ENCODE assay signal across 14 cellular contexts in the genomic region with DNA sequence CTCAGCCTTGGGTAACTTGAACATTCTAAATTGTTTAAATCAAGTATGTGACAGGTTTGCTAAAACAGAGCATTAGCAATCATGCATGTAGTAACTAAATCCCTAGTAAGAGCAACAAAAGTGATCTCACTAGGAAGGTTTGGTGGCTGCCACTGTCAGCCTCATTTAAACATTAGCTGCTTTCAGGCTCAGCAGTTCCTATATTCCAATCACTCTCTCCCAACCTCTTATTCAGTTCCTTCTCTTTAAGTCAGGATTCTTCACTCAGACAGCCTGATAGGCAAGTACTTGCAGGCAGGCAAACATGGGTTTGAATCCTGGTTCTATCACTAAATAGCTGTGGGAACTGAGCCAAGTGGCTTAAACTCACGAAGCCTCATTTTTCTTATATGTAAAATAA. TPM values are rescaled to one million over a fixed set of nuclear protein-coding genes. Genes with fewer than 3 reads are reported as not detected.
A peak's percentile ranks its signal among the peaks of the same experiment; 100 is the strongest.
DNase-seq lines count a peak whose midpoint lies in the region; ATAC-seq, FAIRE-seq and TF ChIP-seq lines count a peak whose summit lies in the region.
"Had no signal": no experiment of that assay in that cellular context is flagged by ENCODE, and none has a peak within 500 bp of the region (broad histone marks: within the 10 kb centered on the region; RNA-seq: fewer than 3 reads in every experiment).

No MANE protein-coding gene starts in this region.

- H2BK5ac ChIP-seq in neuronal stem cell (ENCODE audit: low read length) = no peak overlapping the region

- CTCF ChIA-PET in OCI-LY7 (lab: Charles Lee; ENCODE audit: unreplicated experiment) = interaction anchor here (1.2 to 1.7 kb wide), 2 partner anchors 12 to 17 kb away, joined by 4 read pairs; no protein-coding TSS in a partner anchor
- CTCF ChIA-PET in endothelial cell of umbilical vein (lab: Charles Lee) = interaction anchor here (1.0 to 12.1 kb wide), 7 partner anchors 11 to 95 kb away, joined by 3 to 360 read pairs (median 4); no protein-coding TSS in a partner anchor

- no peak overlapping the region for H3K14ac ChIP-seq in neuronal stem cell (ENCODE audit: low read length)

- H3K4me1 ChIP-seq in OCI-LY7 (ENCODE audit: insufficient read depth, low read length, poor library complexity, severe bottlenecking) (peaks cover 44% of the 10 kb centered on the region), endothelial cell of umbilical vein (ENCODE audit: control insufficient read depth, extremely low read depth, insufficient read depth, low read length) (peaks cover 55% of the 10 kb centered on the region), neuronal stem cell (ENCODE audit: control insufficient read depth in 2 of 2, insufficient read depth in 1 of 2, low read depth in 1 of 2, low read length in 2 of 2) (peaks cover 13 to 15% of the 10 kb centered on the region in 2 donors)

- peaks cover 27% of the 10 kb centered on the region for H3K36me3 ChIP-seq in OCI-LY7 (ENCODE audit: insufficient read depth, low read length)
- H3K36me3 ChIP-seq in endothelial cell of umbilical vein (ENCODE audit: control insufficient read depth in 2 of 2, extremely low read depth in 1 of 2, insufficient read depth in 2 of 2, low read length in 2 of 2) = no peaks in the 10 kb centered on the region
- H3K36me3 ChIP-seq in neuronal stem cell (replicated peaks in 1 of 2; ENCODE audit: control insufficient read depth in 2 of 2, insufficient read depth in 2 of 2, low read length in 2 of 2) = peaks cover 0 to 21% of the 10 kb centered on the region in 2 donors

- no peaks in the 10 kb centered on the region for H3K9me3 Mint-ChIP-seq in stimulated activated naive B cell treated with anti-CD40 and anti-IgM and Interleukin-4, amounts not matched to agents 10 μg/mL and 1 μg/mL and 100 μg/mL, for 72 hours
- H3K9me3 Mint-ChIP-seq: activated naive CD4-positive, alpha-beta T cell treated with anti-CD3 and anti-CD28 coated beads, Interleukin-2, amount 50 U/mL, for 72 hours; dendritic cell treated with granulocyte-macrophage colony-stimulating factor and Interleukin-4, amounts not matched to agents 40 ng/mL and 50 ng/mL, for 4 days; stimulated activated memory B cell treated with anti-CD40 and anti-IgM and Interleukin-4, amounts not matched to agents 10 μg/mL and 1 μg/mL and 100 μg/mL, for 72 hours had no signal

- DNase-seq in OCI-LY7 (ENCODE audit: low spot score) = no peak
- DNase-seq in endothelial cell of umbilical vein (ENCODE audit: low read depth, low spot score) = peak; percentile 29
- DNase-seq in retinal pigment epithelial cell (ENCODE audit: low read depth) = peak; percentile 69
- DNase-seq in cortex of kidney (lab: John Stamatoyannopoulos, UW) = no peak
- DNase-seq in neuronal stem cell (ENCODE audit: low spot score) = no peak
- DNase-seq in stimulated activated naive B cell treated with anti-CD40 and anti-IgM and Interleukin-4, amounts not matched to agents 10 μg/mL and 1 μg/mL and 100 μg/mL, for 72 hours = no peak
- DNase-seq: heart left ventricle had no signal

- BruUV-seq in OCI-LY7 (replicated peaks; lab: Mats Ljungman, UMichigan) (no TSS peak), endothelial cell of umbilical vein (replicated peaks; lab: Mats Ljungman, UMichigan) (no TSS peak)

- H4K91ac ChIP-seq in neuronal stem cell (ENCODE audit: low read depth, low read length, poor library complexity) = no peak overlapping the region

- no peaks in the 10 kb centered on the region for H3K27me3 ChIP-seq in endothelial cell of umbilical vein (ENCODE audit: control insufficient read depth in 2 of 2, insufficient read depth in 2 of 2, low read length in 2 of 2)
- no peaks in the 10 kb centered on the region for H3K27me3 ChIP-seq in neuronal stem cell (ENCODE audit: control insufficient read depth in 3 of 3, insufficient read depth in 3 of 3, low read depth in 1 of 3, low read length in 3 of 3)
- H3K27me3 ChIP-seq: heart left ventricle had no signal

- no peak for TF ChIP-seq CTCF in OCI-LY7 (conservative IDR thresholded peaks at IDR 0.05; ENCODE audit: low read length)
- no peak for TF ChIP-seq CTCF in endothelial cell of umbilical vein (IDR thresholded peaks at IDR 0.05; ENCODE audit: extremely low read depth in 1 of 2, insufficient read depth in 1 of 2, low read depth in 1 of 2, low read length in 2 of 2)
- TF ChIP-seq CTCF in retinal pigment epithelial cell (conservative IDR thresholded peaks at IDR 0.05; ENCODE audit: low read depth, low read length) = no peak

- no peak overlapping the region for H3K23ac ChIP-seq in neuronal stem cell (ENCODE audit: low read depth, low read length, poor library complexity)

- H3K79me2 ChIP-seq in OCI-LY7 (ENCODE audit: insufficient read depth, low read depth, low read length) = peaks cover 73% of the 10 kb centered on the region
- H3K79me2 ChIP-seq in endothelial cell of umbilical vein (ENCODE audit: control insufficient read depth, insufficient read depth, low read length) = peaks cover 82% of the 10 kb centered on the region

- peaks cover 2% of the 10 kb centered on the region for H3K79me1 ChIP-seq in neuronal stem cell (ENCODE audit: low read depth, low read length)

- FAIRE-seq in endothelial cell of umbilical vein (lab: Jason Lieb, UNC) = no peak

- no peak overlapping the region for H3K27ac Mint-ChIP-seq in stimulated activated naive B cell treated with anti-CD40 and anti-IgM and Interleukin-4, amounts not matched to agents 10 μg/mL and 1 μg/mL and 100 μg/mL, for 72 hours
- H3K27ac Mint-ChIP-seq: activated naive CD4-positive, alpha-beta T cell treated with anti-CD3 and anti-CD28 coated beads, Interleukin-2, amount 50 U/mL, for 72 hours; dendritic cell treated with granulocyte-macrophage colony-stimulating factor and Interleukin-4, amounts not matched to agents 40 ng/mL and 50 ng/mL, for 4 days; stimulated activated memory B cell treated with anti-CD40 and anti-IgM and Interleukin-4, amounts not matched to agents 10 μg/mL and 1 μg/mL and 100 μg/mL, for 72 hours had no signal

- no peaks in the 10 kb centered on the region for H3K27me3 Mint-ChIP-seq in stimulated activated naive B cell treated with anti-CD40 and anti-IgM and Interleukin-4, amounts not matched to agents 10 μg/mL and 1 μg/mL and 100 μg/mL, for 72 hours
- H3K27me3 Mint-ChIP-seq: dendritic cell treated with granulocyte-macrophage colony-stimulating factor and Interleukin-4, amounts not matched to agents 40 ng/mL and 50 ng/mL, for 4 days; stimulated activated memory B cell treated with anti-CD40 and anti-IgM and Interleukin-4, amounts not matched to agents 10 μg/mL and 1 μg/mL and 100 μg/mL, for 72 hours had no signal

- no CpG with 5 or more reads among the region's 1 CpG for WGBS in neuronal stem cell (ENCODE audit: extremely low coverage in 2 of 2, insufficient read length in 2 of 2, insufficient replicate concordance in 1 of 2), 2 donors

- H4K20me1 ChIP-seq in OCI-LY7 (ENCODE audit: insufficient read depth, low read length) (no peaks in the 10 kb centered on the region), endothelial cell of umbilical vein (replicated peaks; ENCODE audit: control insufficient read depth, extremely low read depth, insufficient read depth, low read length) (no peaks in the 10 kb centered on the region)

- H3K4me3 Mint-ChIP-seq in stimulated activated naive B cell treated with anti-CD40 and anti-IgM and Interleukin-4, amounts not matched to agents 10 μg/mL and 1 μg/mL and 100 μg/mL, for 72 hours = no peak overlapping the region
- H3K4me3 Mint-ChIP-seq: dendritic cell treated with granulocyte-macrophage colony-stimulating factor and Interleukin-4, amounts not matched to agents 40 ng/mL and 50 ng/mL, for 4 days; stimulated activated memory B cell treated with anti-CD40 and anti-IgM and Interleukin-4, amounts not matched to agents 10 μg/mL and 1 μg/mL and 100 μg/mL, for 72 hours had no signal

- H3K9ac ChIP-seq in endothelial cell of umbilical vein (replicated peaks; ENCODE audit: extremely low read depth, insufficient read depth, low read length) (no peak overlapping the region), neuronal stem cell (ENCODE audit: low read depth, low read length, poor library complexity) (no peak overlapping the region)

- H2AFZ ChIP-seq in OCI-LY7 (ENCODE audit: low read length) (no peak overlapping the region), endothelial cell of umbilical vein (ENCODE audit: low read depth, low read length) (no peak overlapping the region), neuronal stem cell (ENCODE audit: low read length) (no peak overlapping the region)

- TF ChIP-seq POLR2A in endothelial cell of umbilical vein (IDR thresholded peaks at IDR 0.05; ENCODE audit: low read depth, low read length) = no peak

- H3K4me1 Mint-ChIP-seq in stimulated activated naive B cell treated with anti-CD40 and anti-IgM and Interleukin-4, amounts not matched to agents 10 μg/mL and 1 μg/mL and 100 μg/mL, for 72 hours = peaks cover 32 to 74% of the 10 kb centered on the region in 2 donors

- no peaks in the 10 kb centered on the region for H3K9me1 ChIP-seq in endothelial cell of umbilical vein (replicated peaks; ENCODE audit: control insufficient read depth, extremely low read depth, insufficient read depth, low read length)

- H3K9me3 ChIP-seq in OCI-LY7 (ENCODE audit: low read length) = no peaks in the 10 kb centered on the region
- no peaks in the 10 kb centered on the region for H3K9me3 ChIP-seq in endothelial cell of umbilical vein (replicated peaks; ENCODE audit: control insufficient read depth, insufficient read depth, low read length)
- no peaks in the 10 kb centered on the region for H3K9me3 ChIP-seq in neuronal stem cell (replicated peaks in 1 of 2; ENCODE audit: control insufficient read depth in 2 of 2, insufficient read depth in 1 of 2, low read depth in 1 of 2, low read length in 2 of 2)
- H3K9me3 ChIP-seq: heart left ventricle had no signal

- H2BK120ac ChIP-seq in neuronal stem cell (ENCODE audit: low read depth, low read length) = no peak overlapping the region

- H2AK5ac ChIP-seq in neuronal stem cell (ENCODE audit: low read depth, low read length) = no peak overlapping the region

- H3K4me2 ChIP-seq in OCI-LY7 (ENCODE audit: low read length) (peak overlapping the region; percentile 86), endothelial cell of umbilical vein (ENCODE audit: insufficient read depth, low read length) (peak overlapping the region; percentile 17), neuronal stem cell (ENCODE audit: insufficient read depth, low read length, poor library complexity, severe bottlenecking) (no peak overlapping the region)

- H3K27ac ChIP-seq in OCI-LY7 (ENCODE audit: low read depth, low read length, poor library complexity, severe bottlenecking) (no peak overlapping the region), endothelial cell of umbilical vein (ENCODE audit: insufficient read depth, low read depth, low read length) (no peak overlapping the region), neuronal stem cell (replicated peaks; ENCODE audit: low read length) (no peak overlapping the region)
- H3K27ac ChIP-seq: C4-2B had no signal

- intact Hi-C loops in OCI-LY7 (cut with micrococcal nuclease; ENCODE audit: unreplicated experiment) (no loop called here), endothelial cell of umbilical vein (cut with micrococcal nuclease) (no loop called here)

- H3K18ac ChIP-seq in neuronal stem cell (ENCODE audit: low read length) = no peak overlapping the region

- H2BK12ac ChIP-seq in neuronal stem cell (ENCODE audit: low read length) = no peak overlapping the region

- no peak for ATAC-seq in stimulated activated naive B cell treated with anti-CD40 and anti-IgM and Interleukin-4, amounts not matched to agents 10 μg/mL and 1 μg/mL and 100 μg/mL, for 72 hours (replicated peaks)
- ATAC-seq in GM19395 (IDR thresholded peaks at IDR 0.05; ENCODE audit: unreplicated experiment) = no peak
- ATAC-seq: activated naive CD4-positive, alpha-beta T cell treated with anti-CD3 and anti-CD28 coated beads, Interleukin-2, amount 50 U/mL, for 72 hours; heart left ventricle; left lobe of liver; stimulated activated memory B cell treated with anti-CD40 and anti-IgM and Interleukin-4, amounts not matched to agents 10 μg/mL and 1 μg/mL and 100 μg/mL, for 72 hours had no signal

- no peak overlapping the region for H2BK15ac ChIP-seq in neuronal stem cell (ENCODE audit: low read length)

- dilution Hi-C loops in endothelial cell of umbilical vein (cut with MboI; ENCODE audit: extremely low pct_ligation_motif_present, low sequenced_read_pairs) = no loop called here

- no peak overlapping the region for H3K4ac ChIP-seq in neuronal stem cell (ENCODE audit: low read length)

- no peaks in the 10 kb centered on the region for H3K9me2 ChIP-seq in OCI-LY7 (ENCODE audit: insufficient read depth, low read length)

- H4K8ac ChIP-seq in neuronal stem cell (ENCODE audit: low read depth, low read length) = no peak overlapping the region

- peak overlapping the region; percentile 17; the same call in 1 of the 2 replicates for H3K4me3 ChIP-seq in GM08714 (ENCODE audit: low read length)
- H3K4me3 ChIP-seq in OCI-LY7 (ENCODE audit: low read depth, low read length, poor library complexity, severe bottlenecking) = peak overlapping the region; percentile 80
- H3K4me3 ChIP-seq in endothelial cell of umbilical vein (replicated peaks in 1 of 3; ENCODE audit: insufficient read depth in 1 of 3, low read depth in 1 of 3, low read length in 3 of 3) = no peak overlapping the region
- H3K4me3 ChIP-seq in retinal pigment epithelial cell (ENCODE audit: low read length) = no peak overlapping the region
- no peak overlapping the region for H3K4me3 ChIP-seq in neuronal stem cell (ENCODE audit: low read length in 2 of 2)

- POLR2A ChIA-PET in OCI-LY7 (lab: Charles Lee) (interaction anchor here (0.6 to 6.7 kb wide), 5 partner anchors 11 to 85 kb away, joined by 3 to 65 read pairs (median 5); no protein-coding TSS in a partner anchor), endothelial cell of umbilical vein (lab: Charles Lee) (no interaction called here)

- H3K36me3 Mint-ChIP-seq in stimulated activated naive B cell treated with anti-CD40 and anti-IgM and Interleukin-4, amounts not matched to agents 10 μg/mL and 1 μg/mL and 100 μg/mL, for 72 hours = peaks cover 22 to 30% of the 10 kb centered on the region in 2 donors

RNA-seq across cellular contexts. Expression of gene CREB3L2, which starts 3.6 kb away (rescaled TPM):
- total RNA-seq in OCI-LY7 (2014; rRNA removed; shearing (Covaris generic)) = 22.7 and 35.4 TPM in 2 replicates
- total RNA-seq in OCI-LY7 (2022) (79.0 and 95.7 TPM in 2 replicates), endothelial cell of umbilical vein (89.5 and 93.4 TPM in 2 replicates)
- polyA plus RNA-seq in endothelial cell of umbilical vein = 29.6 and 32.1 TPM in 2 replicates
- polyA plus RNA-seq in endothelial cell of umbilical vein (2011; cell fraction: cytosol; rRNA removed) = 33.1 and 33.4 TPM in 2 replicates
- 36.1 and 37.2 TPM in 2 replicates for polyA plus RNA-seq in endothelial cell of umbilical vein (2011; cell fraction: nucleus; rRNA removed)
- polyA plus RNA-seq in endothelial cell of umbilical vein (2012) = 26.6 and 30.7 TPM in 2 replicates
- polyA minus RNA-seq in endothelial cell of umbilical vein = 79.8 and 96.8 TPM in 2 replicates
- 14.5 TPM for polyA minus RNA-seq in endothelial cell of umbilical vein (2011; cell fraction: cytosol; rRNA and poly(A)+ RNA removed)
- polyA minus RNA-seq in endothelial cell of umbilical vein (2011; cell fraction: nucleus; rRNA and poly(A)+ RNA removed) = 110 and 141 TPM in 2 replicates
- 18.4 TPM for polyA plus RNA-seq in neuronal stem cell (2013, experiment 1 of 2)
- polyA plus RNA-seq in neuronal stem cell (2013, experiment 2 of 2) = 19.4 TPM

Comparison
In these comparisons a context has a peak if more than half of its experiments do, and no peak if none do; other contexts are left out.
1. H3K4me3 ChIP-seq: peak in GM08714 (single experiment) and OCI-LY7 (single experiment); none in endothelial cell of umbilical vein (0 of 3), retinal pigment epithelial cell (single experiment) and neuronal stem cell (0 of 2).
2. DNase-seq: peak in endothelial cell of umbilical vein (single experiment) and retinal pigment epithelial cell (single experiment); none in OCI-LY7 (single experiment), cortex of kidney (single experiment), neuronal stem cell (single experiment) and stimulated activated naive B cell treated with anti-CD40 and anti-IgM and Interleukin-4, amounts not matched to agents 10 μg/mL and 1 μg/mL and 100 μg/mL, for 72 hours (single experiment).